ENCODE assay signal across 8 cellular contexts in the genomic region with DNA sequence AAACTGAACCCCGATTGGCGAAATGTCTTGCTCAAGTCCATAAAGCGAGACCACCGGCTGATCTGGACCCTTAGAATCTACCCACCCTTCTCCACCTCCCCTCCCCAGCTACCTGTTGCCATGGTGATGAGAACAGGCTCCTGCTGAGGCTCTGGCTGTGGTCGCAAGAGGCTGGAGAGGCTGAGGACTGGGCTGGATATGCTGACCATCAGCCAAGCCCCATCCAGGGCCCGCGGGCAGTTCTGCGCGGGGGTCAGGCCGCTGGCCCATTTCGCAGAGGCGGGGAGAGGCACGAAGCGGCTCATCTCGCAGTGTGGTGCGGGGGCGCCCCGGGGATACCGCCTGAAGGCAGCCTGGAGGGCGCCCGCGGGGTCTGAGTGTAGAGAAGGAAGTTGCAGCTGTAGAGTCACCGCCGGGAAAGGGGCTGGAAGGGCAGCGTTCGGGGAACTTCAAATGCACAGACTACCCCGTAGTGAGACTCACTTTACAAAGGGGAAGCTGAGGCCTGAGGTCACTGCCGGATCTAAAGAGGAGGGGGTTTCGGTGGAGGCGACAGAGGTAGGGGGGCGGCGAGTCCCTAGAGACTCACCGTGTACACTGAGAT. TPM values are rescaled to one million over a fixed set of nuclear protein-coding genes. Genes with fewer than 3 reads are reported as not detected.
DNase-seq lines count a peak whose midpoint lies in the region; ATAC-seq and TF ChIP-seq lines count a peak whose summit lies in the region.

No MANE protein-coding gene starts in this region.

- no peaks in the 10 kb centered on the region for H3K9me3 ChIP-seq in Peyer's patch

- intact Hi-C loops in left ventricle myocardium superior (cut with micrococcal nuclease) = no loop called here

- H3K4me3 ChIP-seq in Peyer's patch (peak overlapping the region; percentile 67 to 90 (median 80)), rectal smooth muscle tissue (ENCODE audit: low read length) (peak overlapping the region; percentile 98)

- peak overlapping the region; percentile 97 for H3K9ac ChIP-seq in rectal smooth muscle tissue (ENCODE audit: low read length)

- no peaks in the 10 kb centered on the region for H3K27me3 ChIP-seq in Peyer's patch
- no peaks in the 10 kb centered on the region for H3K27me3 ChIP-seq in rectal smooth muscle tissue (ENCODE audit: control insufficient read depth, insufficient read depth, low read length)

- no peak for TF ChIP-seq POLR2A in Peyer's patch (IDR thresholded peaks at IDR 0.05)

- H3K4me1 ChIP-seq in Peyer's patch (peaks cover 4 to 46% (median 25%) of the 10 kb centered on the region in 4 donors), rectal smooth muscle tissue (ENCODE audit: control insufficient read depth, insufficient read depth, low read length) (peaks cover 15% of the 10 kb centered on the region)

- ATAC-seq in HG03196 (IDR thresholded peaks at IDR 0.05; ENCODE audit: unreplicated experiment) (peak; percentile 6), left ventricle myocardium superior (peak; percentile 5), GM21390 (IDR thresholded peaks at IDR 0.05; ENCODE audit: unreplicated experiment) (no peak)

- H3K27ac ChIP-seq in Peyer's patch (peak overlapping the region; percentile 92 to 99 (median 96)), rectal smooth muscle tissue (ENCODE audit: low read depth, low read length) (peak overlapping the region; percentile 93)

- no peak for TF ChIP-seq CTCF in Peyer's patch (IDR thresholded peaks at IDR 0.05)

- peak; percentile 43 for DNase-seq in EH (ENCODE audit: low read depth)
- peak; percentile 68 to 78 (median 74) for DNase-seq in Peyer's patch
- DNase-seq in amygdala (lab: John Stamatoyannopoulos, UW) = peak in 30 of 56 donors; percentile 8 to 62 (median 42)
- peak; percentile 72 for DNase-seq in left ventricle myocardium superior
- DNase-seq in HPDE6-E6E7 (ENCODE audit: extremely low spot score) = no peak

- H3K36me3 ChIP-seq in Peyer's patch = peaks cover 0 to 18% (median 0%) of the 10 kb centered on the region in 3 donors
- H3K36me3 ChIP-seq in rectal smooth muscle tissue (ENCODE audit: control insufficient read depth, insufficient read depth, low read length) = no peaks in the 10 kb centered on the region

RNA-seq across cellular contexts. Expression of gene TAPBP, which starts 0.7 kb away (rescaled TPM):
- 100 to 1,000 TPM in 3 of 4 donors, 10 to 100 TPM in 1; 73.4 to 324 (median 204) TPM for total RNA-seq in Peyer's patch
- 93.0 TPM for total RNA-seq in left ventricle myocardium superior

RNA-seq across cellular contexts. Expression of gene ZBTB22, which starts 4.3 kb away (rescaled TPM):
- total RNA-seq in Peyer's patch = 10 to 100 TPM; 11.6 to 27.6 (median 20.2) TPM
- total RNA-seq in left ventricle myocardium superior = 11.1 TPM

RNA-seq across cellular contexts. Expression of gene DAXX, which starts 9.6 kb away (rescaled TPM):
- total RNA-seq in Peyer's patch (10 to 100 TPM; 40.1 to 86.6 (median 45.9) TPM), left ventricle myocardium superior (21.2 TPM)

RNA-seq across cellular contexts. Expression of gene RGL2, which starts 14.5 kb away (rescaled TPM):
- total RNA-seq in Peyer's patch (10 to 100 TPM; 15.4 to 89.1 (median 39.4) TPM), left ventricle myocardium superior (59.4 TPM)

RNA-seq across cellular contexts. Expression of gene PFDN6, which starts 23.8 kb away (rescaled TPM):
- total RNA-seq in Peyer's patch = 10 to 100 TPM; 12.4 to 24.8 (median 14.4) TPM
- total RNA-seq in left ventricle myocardium superior = 57.3 TPM
